In the genomic region with DNA sequence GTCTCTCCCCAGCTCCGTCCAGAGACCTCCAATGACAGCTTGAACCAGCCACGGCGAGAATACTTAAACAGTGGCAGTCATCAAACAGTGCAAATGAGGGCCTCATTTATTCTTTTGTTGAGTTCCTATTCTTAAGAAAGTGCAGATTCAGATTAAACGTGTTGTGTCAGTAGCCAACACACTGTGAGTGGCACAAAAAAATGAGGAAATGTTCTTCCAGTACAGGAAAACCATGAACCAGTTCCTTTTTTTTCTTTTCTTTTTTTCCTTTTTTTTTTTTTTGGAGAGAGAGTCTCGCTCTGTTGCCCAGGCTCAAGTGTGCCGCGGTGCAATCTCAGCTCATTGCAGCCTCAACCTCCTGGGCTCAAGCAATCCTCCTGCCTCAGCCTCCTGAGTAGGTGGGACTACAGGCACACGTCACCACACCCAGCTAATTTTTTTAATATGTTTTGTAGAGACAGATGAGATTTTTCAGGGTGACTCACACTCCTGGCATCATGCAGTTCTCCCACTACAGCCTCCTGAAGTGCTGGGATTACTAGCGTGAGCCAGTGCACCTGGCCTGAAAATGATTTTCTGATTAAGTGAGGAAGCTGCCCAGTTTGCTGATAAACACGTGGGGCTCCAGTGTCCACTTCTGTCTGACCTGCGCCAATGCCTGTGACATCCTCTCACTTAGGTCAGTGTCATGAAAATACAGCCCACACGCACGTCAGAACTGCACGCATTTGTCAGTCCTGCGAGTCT, we compare ENCODE assay signal across 12 cellular contexts.
A peak's percentile ranks its signal among the peaks of the same experiment; 100 is the strongest.
DNase-seq lines count a peak whose midpoint lies in the region; ATAC-seq lines count a peak whose summit lies in the region.
"Had no signal": no experiment of that assay in that cellular context is flagged by ENCODE, and none has a peak within 500 bp of the region (broad histone marks: within the 10 kb centered on the region; RNA-seq: fewer than 3 reads in every experiment).

No MANE protein-coding gene starts in this region.

- ATAC-seq in GM18870 (IDR thresholded peaks at IDR 0.05; ENCODE audit: unreplicated experiment) (no peak), HG03045 (IDR thresholded peaks at IDR 0.05; ENCODE audit: unreplicated experiment) (no peak)
- ATAC-seq: activated naive CD4-positive, alpha-beta T cell treated with anti-CD3 and anti-CD28 coated beads, Interleukin-2, amount 50 U/mL, for 72 hours had no signal

- peak; percentile 35 for DNase-seq in ELR (ENCODE audit: low read depth)
- peak; percentile 19 for DNase-seq in NCI-H2196 treated with DMSO at 0.1 percent for 48 hours (lab: John Stamatoyannopoulos, UW; ENCODE audit: unreplicated experiment)
- peak; percentile 25 for DNase-seq in ecto neural progenitor cell (ENCODE audit: low spot score)
- peak; percentile 45 for DNase-seq in pons (ENCODE audit: low spot score)
- DNase-seq in DMS 273 (lab: John Stamatoyannopoulos, UW; ENCODE audit: unreplicated experiment), result no peak
- DNase-seq: activated CD4-positive, CD25-positive, alpha-beta regulatory T cell treated with anti-CD3 and anti-CD28 coated beads, Interleukin-2, amount 50 U/mL, for 72 hours; CD4-positive, CD25-positive, alpha-beta regulatory T cell; GOT3; NCI-H2107 had no signal
